In genomic region chrX:11678174-11678573, GRCh38 we compare ENCODE assay signal across 12 cellular contexts. TPM values are rescaled to one million over a fixed set of nuclear protein-coding genes. Genes with fewer than 3 reads are reported as not detected.
DNase-seq lines count a peak whose midpoint lies in the region; ATAC-seq and TF ChIP-seq lines count a peak whose summit lies in the region.
"Had no signal": no experiment of that assay in that cellular context is flagged by ENCODE, and none has a peak within 500 bp of the region (broad histone marks: within the 10 kb centered on the region; RNA-seq: fewer than 3 reads in every experiment).

No MANE protein-coding gene starts in this region.

- H3K27ac ChIP-seq in SJCRH30 (no peak overlapping the region), hepatocyte (no peak overlapping the region), left ventricle myocardium inferior (replicated peaks) (no peak overlapping the region), ovary (no peak overlapping the region)
- H3K27ac ChIP-seq: BLaER1 treated with 17β-estradiol and CSF1 and Interleukin-3, amounts not matched to agents 10 nM and 100 nM had no signal

- peak; percentile 55 for ATAC-seq in GM18870 (IDR thresholded peaks at IDR 0.05; ENCODE audit: unreplicated experiment)
- no peak for ATAC-seq in HG03442 (IDR thresholded peaks at IDR 0.05; ENCODE audit: unreplicated experiment)
- ATAC-seq: stimulated activated effector memory CD8-positive, alpha-beta T cell treated with anti-CD3 and anti-CD28 coated beads, Interleukin-12 subunit alpha, Interleukin-12 subunit beta, amount 100 ng/mL, for 72 hours; T-helper 17 cell had no signal

- no peaks in the 10 kb centered on the region for H3K4me1 ChIP-seq in SJCRH30
- no peaks in the 10 kb centered on the region for H3K4me1 ChIP-seq in hepatocyte (ENCODE audit: insufficient read depth)
- no peaks in the 10 kb centered on the region for H3K4me1 ChIP-seq in left ventricle myocardium inferior
- H3K4me1 ChIP-seq in ovary (ENCODE audit: insufficient read depth) = no peaks in the 10 kb centered on the region
- H3K4me1 ChIP-seq: BLaER1 treated with 17β-estradiol and CSF1 and Interleukin-3, amounts not matched to agents 10 nM and 100 nM had no signal

- no peak for TF ChIP-seq EP300 in ovary (IDR thresholded peaks at IDR 0.05)

- WGBS in hepatocyte (ENCODE audit: low lambda C conversion rate, missing lambda C conversion rate) = 53% methylated on average over 5 of the region's 5 CpGs
- 14 to 21% (median 16%) methylated on average over 5 of the region's 5 CpGs for WGBS in ovary, 3 donors
- WGBS in lower leg skin, 2 donors = 29 to 36% methylated on average over 5 of the region's 5 CpGs

- H4K20me1 ChIP-seq in hepatocyte (ENCODE audit: insufficient read depth, poor library complexity, severe bottlenecking) = no peaks in the 10 kb centered on the region
- H4K20me1 ChIP-seq: BLaER1 treated with 17β-estradiol and CSF1 and Interleukin-3, amounts not matched to agents 10 nM and 100 nM had no signal

- H3K4me2 ChIP-seq in hepatocyte = no peak overlapping the region
- H3K4me2 ChIP-seq: BLaER1 treated with 17β-estradiol and CSF1 and Interleukin-3, amounts not matched to agents 10 nM and 100 nM had no signal

- CTCF ChIA-PET in AG04449 (lab: Yijun Ruan, JAX) = no interaction called here

- no peaks in the 10 kb centered on the region for H3K9me3 ChIP-seq in SJCRH30 (replicated peaks)
- no peaks in the 10 kb centered on the region for H3K9me3 ChIP-seq in hepatocyte (ENCODE audit: low read depth)
- H3K9me3 ChIP-seq in left ventricle myocardium inferior (replicated peaks) = no peaks in the 10 kb centered on the region
- H3K9me3 ChIP-seq in ovary = no peaks in the 10 kb centered on the region

- no peaks in the 10 kb centered on the region for H3K79me2 ChIP-seq in hepatocyte

- H2AFZ ChIP-seq in hepatocyte = no peak overlapping the region

- H3K9me2 ChIP-seq in hepatocyte (replicated peaks; ENCODE audit: insufficient read depth) = no peaks in the 10 kb centered on the region

- H3K36me3 ChIP-seq in SJCRH30 = no peaks in the 10 kb centered on the region
- H3K36me3 ChIP-seq in hepatocyte (replicated peaks; ENCODE audit: insufficient read depth, low read depth) = no peaks in the 10 kb centered on the region
- no peaks in the 10 kb centered on the region for H3K36me3 ChIP-seq in left ventricle myocardium inferior
- H3K36me3 ChIP-seq in ovary = no peaks in the 10 kb centered on the region
- H3K36me3 ChIP-seq: BLaER1 treated with 17β-estradiol and CSF1 and Interleukin-3, amounts not matched to agents 10 nM and 100 nM had no signal

- DNase-seq in AG04449 (ENCODE audit: low read depth, low spot score) (no peak), SJCRH30 (peak; percentile 4 to 21), hepatocyte (ENCODE audit: low spot score) (no peak), left ventricle myocardium inferior (no peak), ovary (no peak), lower leg skin (ENCODE audit: low spot score in 2 of 2) (no peak)
- DNase-seq: head of caudate nucleus, T-helper 17 cell had no signal

- H3K4me3 ChIP-seq in AG04449 (ENCODE audit: low read depth, low read length) (no peak overlapping the region), SJCRH30 (no peak overlapping the region), hepatocyte (no peak overlapping the region), left ventricle myocardium inferior (no peak overlapping the region), ovary (no peak overlapping the region), lower leg skin (ENCODE audit: low read depth, poor library complexity, severe bottlenecking) (no peak overlapping the region)
- H3K4me3 ChIP-seq: BLaER1 treated with 17β-estradiol and CSF1 and Interleukin-3, amounts not matched to agents 10 nM and 100 nM had no signal

- intact Hi-C loops in left ventricle myocardium inferior (cut with micrococcal nuclease) = no loop called here
- intact Hi-C loops in ovary (cut with DNase I) = no loop called here
- intact Hi-C loops in lower leg skin (cut with DNase I; ENCODE audit: low total_unique reads) = no loop called here

- TF ChIP-seq CTCF in AG04449 (IDR thresholded peaks at IDR 0.05; ENCODE audit: insufficient read depth, low read length, missing control alignments) = peak; percentile 24
- TF ChIP-seq CTCF in hepatocyte (IDR thresholded peaks at IDR 0.05; ENCODE audit: poor library complexity) = peak; percentile 36
- no peak for TF ChIP-seq CTCF in left ventricle myocardium inferior (IDR thresholded peaks at IDR 0.05; ENCODE audit: borderline replicate concordance)
- no peak for TF ChIP-seq CTCF in ovary (IDR thresholded peaks at IDR 0.05)
- TF ChIP-seq CTCF in lower leg skin (IDR thresholded peaks at IDR 0.05) = no peak

- TF ChIP-seq POLR2A in ovary (IDR thresholded peaks at IDR 0.05) = no peak
- TF ChIP-seq POLR2A in lower leg skin (IDR thresholded peaks at IDR 0.05) = no peak

- POLR2A ChIA-PET in AG04449 (lab: Yijun Ruan, JAX) = no interaction called here

- no peaks in the 10 kb centered on the region for H3K27me3 ChIP-seq in SJCRH30
- H3K27me3 ChIP-seq in hepatocyte = no peaks in the 10 kb centered on the region
- no peaks in the 10 kb centered on the region for H3K27me3 ChIP-seq in left ventricle myocardium inferior (ENCODE audit: low read depth)
- no peaks in the 10 kb centered on the region for H3K27me3 ChIP-seq in ovary

RNA-seq across cellular contexts. Expression of gene ARHGAP6, which starts 12.5 kb away (rescaled TPM):
- 31.1 and 34.5 TPM in 2 replicates for total RNA-seq in SJCRH30 (2014; rRNA removed; shearing (Covaris generic))
- 6.9 and 7.9 TPM in 2 replicates for total RNA-seq in hepatocyte
- 4.9 and 6.4 TPM in 2 replicates for polyA plus RNA-seq in hepatocyte
- 3.1 TPM for total RNA-seq in left ventricle myocardium inferior
- 10 to 100 TPM; 14.1 to 32.9 (median 23.4) TPM for total RNA-seq in ovary
- 10 to 100 TPM; 19.0 to 19.4 TPM for polyA plus RNA-seq in ovary
- 1 to 10 TPM; 2.7 to 9.1 (median 4.3) TPM for total RNA-seq in lower leg skin

Comparison
In these comparisons a context has a peak if more than half of its experiments do, and no peak if none do; other contexts are left out.
1. DNase-seq: peak in SJCRH30 (2 of 2); none in AG04449 (single experiment), hepatocyte (single experiment), left ventricle myocardium inferior (single experiment), ovary (0 of 5) and lower leg skin (0 of 2).
2. CTCF ChIP-seq: peak in AG04449 (single experiment) and hepatocyte (single experiment); none in left ventricle myocardium inferior (single experiment), ovary (0 of 3) and lower leg skin (0 of 3).